Comparison of ENCODE assay signal across 21 cellular contexts in the genomic region with DNA sequence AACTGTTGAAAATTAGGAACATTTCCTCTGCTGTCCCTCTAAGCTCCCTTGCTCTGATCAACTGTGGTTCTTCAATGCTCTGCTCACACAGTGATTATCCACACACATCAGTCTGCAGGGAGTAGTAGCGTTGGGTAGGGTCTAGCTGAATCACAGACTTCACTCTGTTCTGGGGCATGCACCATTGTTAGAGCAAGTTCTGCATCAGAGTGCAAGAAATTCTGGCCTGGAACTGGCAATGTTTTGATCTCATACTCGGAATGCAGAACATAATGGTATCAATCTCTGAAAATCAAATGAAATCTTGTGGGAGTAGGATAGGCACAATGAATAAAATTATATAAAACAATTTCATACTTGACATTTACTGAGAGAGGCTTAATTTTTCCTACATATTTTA. TPM values are rescaled to one million over a fixed set of nuclear protein-coding genes. Genes with fewer than 3 reads are reported as not detected.
DNase-seq lines count a peak whose midpoint lies in the region; ATAC-seq and TF ChIP-seq lines count a peak whose summit lies in the region.
"Had no signal": no experiment of that assay in that cellular context is flagged by ENCODE, and none has a peak within 500 bp of the region (broad histone marks: within the 10 kb centered on the region; RNA-seq: fewer than 3 reads in every experiment).

No MANE protein-coding gene starts in this region.

- no peak for TF ChIP-seq EP300 in esophagus muscularis mucosa (IDR thresholded peaks at IDR 0.05)

- no peak overlapping the region for H3K4me3 ChIP-seq in AG04450 (ENCODE audit: low read depth, low read length)
- H3K4me3 ChIP-seq in esophagus muscularis mucosa: no peak overlapping the region
- no peak overlapping the region for H3K4me3 ChIP-seq in neuronal stem cell (ENCODE audit: low read length in 2 of 2)
- H3K4me3 ChIP-seq: A549, BLaER1 had no signal

- H3K79me1 ChIP-seq in neuronal stem cell (ENCODE audit: low read depth, low read length): no peaks in the 10 kb centered on the region

- H3K27me3 ChIP-seq in AG04450 (ENCODE audit: control insufficient read depth, insufficient read depth, low read length) (peaks cover 2% of the 10 kb centered on the region), esophagus muscularis mucosa (no peaks in the 10 kb centered on the region), neuronal stem cell (ENCODE audit: control insufficient read depth in 3 of 3, insufficient read depth in 3 of 3, low read depth in 1 of 3, low read length in 3 of 3) (no peaks in the 10 kb centered on the region)
- H3K27me3 ChIP-seq: BE2C, BLaER1 had no signal

- no peak overlapping the region for H2AK5ac ChIP-seq in neuronal stem cell (ENCODE audit: low read depth, low read length)

- no peaks in the 10 kb centered on the region for H3K9me3 ChIP-seq in AG04450 (ENCODE audit: control insufficient read depth, insufficient read depth, low read length)
- no peaks in the 10 kb centered on the region for H3K9me3 ChIP-seq in esophagus muscularis mucosa
- no peaks in the 10 kb centered on the region for H3K9me3 ChIP-seq in neuronal stem cell (replicated peaks in 1 of 2; ENCODE audit: control insufficient read depth in 2 of 2, insufficient read depth in 1 of 2, low read depth in 1 of 2, low read length in 2 of 2)
- H3K9me3 ChIP-seq: A549, BE2C, BLaER1 had no signal

- no peak overlapping the region for H2BK15ac ChIP-seq in neuronal stem cell (ENCODE audit: low read length)

- H2BK12ac ChIP-seq in neuronal stem cell (ENCODE audit: low read length): no peak overlapping the region

- H3K23ac ChIP-seq in neuronal stem cell (ENCODE audit: low read depth, low read length, poor library complexity): no peak overlapping the region

- no peak overlapping the region for H2AFZ ChIP-seq in neuronal stem cell (ENCODE audit: low read length)

- no peak for ATAC-seq in GM19463 (IDR thresholded peaks at IDR 0.05; ENCODE audit: unreplicated experiment)
- ATAC-seq: A549 had no signal

- DNase-seq in AG04450 (ENCODE audit: low read depth, low spot score) (no peak), caudate nucleus (lab: John Stamatoyannopoulos, UW) (peak in 21 of 61 donors; percentile 2 to 69 (median 20)), esophagus muscularis mucosa (ENCODE audit: extremely low spot score) (peak; percentile 74), neuronal stem cell (ENCODE audit: low spot score) (no peak), NCI-H128 (lab: John Stamatoyannopoulos, UW; ENCODE audit: unreplicated experiment) (no peak), NCI-H1048 (lab: John Stamatoyannopoulos, UW) (no peak)
- DNase-seq in activated naive CD4-positive, alpha-beta T cell treated with Interleukin-2 at 50 U/mL for 16 hours: no peak
- DNase-seq: BE2C; C1 segment of cervical spinal cord; CD4-positive, alpha-beta memory T cell; CD4-positive, CD25-positive, alpha-beta regulatory T cell; CD8-positive, alpha-beta memory T cell; COR-L47; DMS 273 treated with DMSO at 0.1 percent for 48 hours; DMS79 treated with DMSO at 0.1 percent for 48 hours; GF-D8 had no signal

- CTCF ChIA-PET in AG04450 (lab: Charles Lee): interaction anchor here (1.3 to 1.9 kb wide), 2 partner anchors 27 to 28 kb away, joined by 3 to 4 read pairs; no protein-coding TSS in a partner anchor

- H3K9ac ChIP-seq in neuronal stem cell (ENCODE audit: low read depth, low read length, poor library complexity): no peak overlapping the region
- H3K9ac ChIP-seq: BLaER1 had no signal

- H2BK5ac ChIP-seq in neuronal stem cell (ENCODE audit: low read length): no peak overlapping the region

- H2BK120ac ChIP-seq in neuronal stem cell (ENCODE audit: low read depth, low read length): no peak overlapping the region

- no peak overlapping the region for H3K4ac ChIP-seq in neuronal stem cell (ENCODE audit: low read length)

- H3K27ac ChIP-seq in AG04450 (ENCODE audit: low read depth, low read length): peak overlapping the region; percentile 25
- H3K27ac ChIP-seq in caudate nucleus (ENCODE audit: low read depth, low read length): peak overlapping the region; percentile 20
- H3K27ac ChIP-seq in esophagus muscularis mucosa (replicated peaks in 1 of 4): no peak overlapping the region
- no peak overlapping the region for H3K27ac ChIP-seq in neuronal stem cell (replicated peaks; ENCODE audit: low read length)
- H3K27ac ChIP-seq: 22Rv1, A549, BLaER1 had no signal

- H3K4me1 ChIP-seq in esophagus muscularis mucosa: no peaks in the 10 kb centered on the region
- peaks cover 0 to 4% of the 10 kb centered on the region in 2 donors for H3K4me1 ChIP-seq in neuronal stem cell (ENCODE audit: control insufficient read depth in 2 of 2, insufficient read depth in 1 of 2, low read depth in 1 of 2, low read length in 2 of 2)
- H3K4me1 ChIP-seq: A549, BE2C, BLaER1 had no signal

- peak overlapping the region; percentile 3 for H3K18ac ChIP-seq in neuronal stem cell (ENCODE audit: low read length)

- H4K91ac ChIP-seq in neuronal stem cell (ENCODE audit: low read depth, low read length, poor library complexity): no peak overlapping the region

- 89% methylated on average over 2 of the region's 2 CpGs for WGBS in esophagus muscularis mucosa
- WGBS in neuronal stem cell (ENCODE audit: extremely low coverage in 2 of 2, insufficient read length in 2 of 2, insufficient replicate concordance in 1 of 2), 2 donors: no CpG with 5 or more reads among the region's 2 CpGs

- H3K4me2 ChIP-seq in neuronal stem cell (ENCODE audit: insufficient read depth, low read length, poor library complexity, severe bottlenecking): no peak overlapping the region
- H3K4me2 ChIP-seq: A549, BLaER1 had no signal

- no peak overlapping the region for H4K8ac ChIP-seq in neuronal stem cell (ENCODE audit: low read depth, low read length)

- H3K14ac ChIP-seq in neuronal stem cell (ENCODE audit: low read length): no peak overlapping the region

- H3K36me3 ChIP-seq in esophagus muscularis mucosa: no peaks in the 10 kb centered on the region
- H3K36me3 ChIP-seq in neuronal stem cell (replicated peaks in 1 of 2; ENCODE audit: control insufficient read depth in 2 of 2, insufficient read depth in 2 of 2, low read length in 2 of 2): no peaks in the 10 kb centered on the region
- H3K36me3 ChIP-seq: BE2C, BLaER1 had no signal

- POLR2A ChIA-PET in AG04450 (lab: Yijun Ruan, JAX): no interaction called here

- no peak for TF ChIP-seq POLR2A in esophagus muscularis mucosa (IDR thresholded peaks at IDR 0.05; ENCODE audit: low read depth)

- TF ChIP-seq CTCF in AG04450 (IDR thresholded peaks at IDR 0.05; ENCODE audit: low read depth, low read length) (no peak), esophagus muscularis mucosa (IDR thresholded peaks at IDR 0.05) (no peak)

- intact Hi-C loops in esophagus muscularis mucosa (cut with DNase I): no loop called here

RNA-seq across cellular contexts. Expression of gene HRH4, which starts 55.3 kb away (rescaled TPM):
- 0.01 TPM in 1 of 2 replicates, not detected in the other for polyA plus RNA-seq in AG04450 (2011; rRNA removed)
- polyA minus RNA-seq in AG04450 (2011; rRNA and poly(A)+ RNA removed): 0.05 TPM in 1 of 2 replicates, not detected in the other
- under 1 TPM in 2 of 4 donors, not detected in 2; 0.13 to 0.50 TPM for total RNA-seq in esophagus muscularis mucosa
- polyA plus RNA-seq in neuronal stem cell (2013, experiment 1 of 2): 0.03 TPM
- 0.04 TPM for polyA plus RNA-seq in neuronal stem cell (2013, experiment 2 of 2)
- total RNA-seq: A172; CD8-positive, alpha-beta memory T cell had no signal
- polyA plus RNA-seq: CD8-positive, alpha-beta memory T cell had no signal

Comparison
In these comparisons a context has a peak if more than half of its experiments do, and no peak if none do; other contexts are left out.
1. H3K27ac ChIP-seq: peak in AG04450 (single experiment) and caudate nucleus (single experiment); none in esophagus muscularis mucosa (0 of 4) and neuronal stem cell (single experiment).